29 cellular contexts compared by ENCODE assay signal in genomic region chr16:28511031-28511430, GRCh38. TPM values are rescaled to one million over a fixed set of nuclear protein-coding genes. Genes with fewer than 3 reads are reported as not detected.
"Had no signal": no experiment of that assay in that cellular context is flagged by ENCODE, and none has a peak within 500 bp of the region (broad histone marks: within the 10 kb centered on the region; RNA-seq: fewer than 3 reads in every experiment).

No MANE protein-coding gene starts in this region.

- H3K4me2 ChIP-seq: neural progenitor cell had no signal

- H3K27me3 ChIP-seq: colonic mucosa, neural progenitor cell, testis, tibial nerve had no signal

- FAIRE-seq: frontal cortex had no signal

- H3K9ac ChIP-seq: neural progenitor cell, parathyroid adenoma had no signal

- H3K9me3 ChIP-seq: colonic mucosa, heart left ventricle, psoas muscle, testis, tibial nerve had no signal

- DNase-seq: colonic mucosa; dermis blood vessel endothelial cell; erythroblast; heart left ventricle; hippocampal formation; left colon; left ventricle myocardium superior; mesenchymal stem cell; midbrain; psoas muscle; retina; stimulated activated CD4-positive, alpha-beta T cell treated with anti-CD3 and anti-CD28 coated beads, Interleukin-2, amount 100 ng/mL, for 24 hours; stimulated activated CD4-positive, alpha-beta T cell treated with anti-CD3 and anti-CD28 coated beads, Interleukin-4, amount 100 ng/mL, for 4 hours; stimulated activated naive B cell treated with anti-CD40 and anti-IgM and Interleukin-4, amounts not matched to agents 10 μg/mL and 1 μg/mL and 100 μg/mL, for 72 hours; stimulated activated naive CD8-positive, alpha-beta T cell treated with anti-CD3 and anti-CD28 coated beads, Interleukin-15, amount 100 ng/mL, for 72 hours; testis had no signal

- H3K79me2 ChIP-seq: parathyroid adenoma had no signal

- H3K27ac ChIP-seq: colonic mucosa, heart left ventricle, neural progenitor cell, parathyroid adenoma, psoas muscle, testis, tibial nerve had no signal

- H3K27me3 Mint-ChIP-seq: natural killer cell treated with Interleukin-12 subunit alpha and Interleukin-12 subunit beta and Interleukin-15 and Interleukin-18, amount 100 ng/mL, for 72 hours; stimulated activated naive CD8-positive, alpha-beta T cell treated with anti-CD3 and anti-CD28 coated beads, Interleukin-15, amount 100 ng/mL, for 72 hours had no signal

- H3K4me3 Mint-ChIP-seq: natural killer cell treated with Interleukin-12 subunit alpha and Interleukin-12 subunit beta and Interleukin-15 and Interleukin-18, amount 100 ng/mL, for 72 hours; neural progenitor cell; stimulated activated naive B cell treated with anti-CD40 and anti-IgM and Interleukin-4, amounts not matched to agents 10 μg/mL and 1 μg/mL and 100 μg/mL, for 72 hours; stimulated activated naive CD8-positive, alpha-beta T cell treated with anti-CD3 and anti-CD28 coated beads, Interleukin-15, amount 100 ng/mL, for 72 hours had no signal

- H3K4me1 Mint-ChIP-seq: neural progenitor cell had no signal

- H3K27ac Mint-ChIP-seq: natural killer cell treated with Interleukin-12 subunit alpha and Interleukin-12 subunit beta and Interleukin-15 and Interleukin-18, amount 100 ng/mL, for 72 hours; stimulated activated naive B cell treated with anti-CD40 and anti-IgM and Interleukin-4, amounts not matched to agents 10 μg/mL and 1 μg/mL and 100 μg/mL, for 72 hours; stimulated activated naive CD8-positive, alpha-beta T cell treated with anti-CD3 and anti-CD28 coated beads, Interleukin-15, amount 100 ng/mL, for 72 hours had no signal

- H3K36me3 ChIP-seq: colonic mucosa, heart left ventricle, neural progenitor cell, tibial nerve had no signal

- H3K4me3 ChIP-seq: colonic mucosa, heart left ventricle, lung, neural progenitor cell, psoas muscle, testis, tibial nerve had no signal

- H2AFZ ChIP-seq: neural progenitor cell, parathyroid adenoma had no signal

- H3K36me3 Mint-ChIP-seq: natural killer cell treated with Interleukin-12 subunit alpha and Interleukin-12 subunit beta and Interleukin-15 and Interleukin-18, amount 100 ng/mL, for 72 hours; neural progenitor cell; stimulated activated naive B cell treated with anti-CD40 and anti-IgM and Interleukin-4, amounts not matched to agents 10 μg/mL and 1 μg/mL and 100 μg/mL, for 72 hours had no signal

- H3K9me3 Mint-ChIP-seq: natural killer cell treated with Interleukin-12 subunit alpha and Interleukin-12 subunit beta and Interleukin-15 and Interleukin-18, amount 100 ng/mL, for 72 hours; neural progenitor cell; stimulated activated naive B cell treated with anti-CD40 and anti-IgM and Interleukin-4, amounts not matched to agents 10 μg/mL and 1 μg/mL and 100 μg/mL, for 72 hours; stimulated activated naive CD8-positive, alpha-beta T cell treated with anti-CD3 and anti-CD28 coated beads, Interleukin-15, amount 100 ng/mL, for 72 hours had no signal

- H3K4me1 ChIP-seq: colonic mucosa, neural progenitor cell, parathyroid adenoma, psoas muscle, testis had no signal

- ATAC-seq: heart left ventricle; left colon; left ventricle myocardium superior; natural killer cell treated with Interleukin-12 subunit alpha and Interleukin-12 subunit beta and Interleukin-15 and Interleukin-18, amount 100 ng/mL, for 72 hours; psoas muscle; sciatic nerve; stimulated activated naive B cell treated with anti-CD40 and anti-IgM and Interleukin-4, amounts not matched to agents 10 μg/mL and 1 μg/mL and 100 μg/mL, for 72 hours; stimulated activated naive CD8-positive, alpha-beta T cell treated with anti-CD3 and anti-CD28 coated beads, Interleukin-15, amount 100 ng/mL, for 72 hours had no signal

RNA-seq across cellular contexts. Expression of gene IL27, which starts 4.4 kb away (rescaled TPM):
- total RNA-seq: colonic mucosa, dermis blood vessel endothelial cell, frontal cortex, glomerular endothelial cell, kidney epithelial cell, left colon, left ventricle myocardium superior, psoas muscle, sciatic nerve, subcutaneous adipose tissue, tibial nerve, urinary bladder had no signal

RNA-seq across cellular contexts. Expression of gene APOBR, which starts 16.6 kb away (rescaled TPM):
- total RNA-seq: glomerular endothelial cell had no signal

RNA-seq across cellular contexts. Expression of gene NUPR1, which starts 27.7 kb away (rescaled TPM):
- total RNA-seq: natural killer cell treated with Interleukin-12 subunit alpha and Interleukin-12 subunit beta and Interleukin-15 and Interleukin-18, amount 100 ng/mL, for 72 hours had no signal

RNA-seq across cellular contexts. Expression of gene NPIPB7, which starts 38.9 kb away (rescaled TPM):
- total RNA-seq: dermis blood vessel endothelial cell, frontal cortex, glomerular endothelial cell, heart left ventricle, kidney epithelial cell, left ventricle myocardium superior, lung, omental fat pad, sciatic nerve, skeletal muscle tissue, subcutaneous adipose tissue, tibial nerve, urinary bladder had no signal
- polyA plus RNA-seq: urinary bladder had no signal
